7 cellular contexts compared by ENCODE assay signal in the genomic region with DNA sequence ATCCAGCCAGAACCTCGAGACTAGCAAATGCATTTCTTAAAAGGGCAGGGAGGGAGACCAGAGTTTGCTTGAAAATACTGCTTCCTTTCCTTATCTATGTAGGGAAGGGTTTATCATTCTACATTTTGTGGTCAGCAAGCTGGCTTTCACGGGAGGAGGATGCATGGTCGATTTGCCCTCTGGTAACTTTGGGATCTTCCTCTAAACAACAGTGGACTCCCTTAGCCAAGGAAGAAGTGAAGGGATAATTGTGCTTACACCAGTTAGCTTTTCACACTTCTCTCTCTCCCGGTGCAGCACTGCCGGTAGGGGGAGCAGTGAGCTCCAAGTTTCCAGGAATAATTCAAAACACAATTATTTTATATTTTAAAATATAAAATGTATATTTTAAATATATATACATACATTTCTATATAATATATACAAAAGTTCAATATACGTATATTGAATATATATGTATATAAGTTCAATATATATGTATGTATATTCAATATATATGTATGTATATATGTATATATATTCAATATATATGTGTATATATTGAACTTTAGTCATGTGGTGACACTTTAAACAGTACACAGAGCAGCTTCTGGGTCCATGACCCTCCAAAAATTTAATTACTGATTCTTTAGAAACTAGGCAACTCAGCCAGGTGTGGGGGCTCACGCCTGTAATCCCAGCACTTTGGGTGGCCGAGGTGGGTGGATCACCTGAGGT. TPM values are rescaled to one million over a fixed set of nuclear protein-coding genes. Genes with fewer than 3 reads are reported as not detected.
DNase-seq lines count a peak whose midpoint lies in the region; ATAC-seq and TF ChIP-seq lines count a peak whose summit lies in the region.

No MANE protein-coding gene starts in this region.

- H3K27me3 ChIP-seq in mononuclear cell (ENCODE audit: insufficient read depth, low read length): no peaks in the 10 kb centered on the region

- no peaks in the 10 kb centered on the region for H3K9me3 ChIP-seq in mononuclear cell (ENCODE audit: low read depth, low read length)

- peak; percentile 53 to 54 for ATAC-seq in stimulated activated naive B cell treated with anti-CD40 and anti-IgM and Interleukin-4, amounts not matched to agents 10 μg/mL and 1 μg/mL and 100 μg/mL, for 72 hours (replicated peaks)
- no peak for ATAC-seq in GM18505 (IDR thresholded peaks at IDR 0.05; ENCODE audit: unreplicated experiment)

- peak; percentile 60 for DNase-seq in GM10266 (ENCODE audit: extremely low spot score)
- DNase-seq in NCI-H2227 treated with DMSO at 0.1 percent for 48 hours (lab: John Stamatoyannopoulos, UW): peak; percentile 47
- peak; percentile 69 for DNase-seq in activated T-cell treated with anti-CD3 and anti-CD28 coated beads, Interleukin-2, amount 50 U/mL, for 24 hours
- peak; percentile 49 to 70 for DNase-seq in erythroblast (lab: John Stamatoyannopoulos, UW)
- DNase-seq in stimulated activated naive B cell treated with anti-CD40 and anti-IgM and Interleukin-4, amounts not matched to agents 10 μg/mL and 1 μg/mL and 100 μg/mL, for 72 hours: no peak

- TF ChIP-seq POLR2A in erythroblast (IDR thresholded peaks at IDR 0.05; ENCODE audit: low read length): no peak
- TF ChIP-seq POLR2A in GM18505 (IDR thresholded peaks at IDR 0.05; ENCODE audit: borderline replicate concordance, extremely low read depth, insufficient read depth, insufficient read length): no peak

- peaks cover 4% of the 10 kb centered on the region for H3K4me1 ChIP-seq in mononuclear cell (ENCODE audit: insufficient read depth, low read length)

- peaks cover 40% of the 10 kb centered on the region for H3K36me3 Mint-ChIP-seq in activated T-cell treated with anti-CD3 and anti-CD28 coated beads, Interleukin-2, amount 50 U/mL, for 24 hours (ENCODE audit: low read depth)
- H3K36me3 Mint-ChIP-seq in stimulated activated naive B cell treated with anti-CD40 and anti-IgM and Interleukin-4, amounts not matched to agents 10 μg/mL and 1 μg/mL and 100 μg/mL, for 72 hours: peaks cover 7 to 15% of the 10 kb centered on the region in 2 donors

- H3K4me3 Mint-ChIP-seq in activated T-cell treated with anti-CD3 and anti-CD28 coated beads, Interleukin-2, amount 50 U/mL, for 24 hours: peak overlapping the region; percentile 66
- H3K4me3 Mint-ChIP-seq in stimulated activated naive B cell treated with anti-CD40 and anti-IgM and Interleukin-4, amounts not matched to agents 10 μg/mL and 1 μg/mL and 100 μg/mL, for 72 hours: peak overlapping the region; percentile 74 to 84

- no peaks in the 10 kb centered on the region for H3K27me3 Mint-ChIP-seq in activated T-cell treated with anti-CD3 and anti-CD28 coated beads, Interleukin-2, amount 50 U/mL, for 24 hours
- H3K27me3 Mint-ChIP-seq in stimulated activated naive B cell treated with anti-CD40 and anti-IgM and Interleukin-4, amounts not matched to agents 10 μg/mL and 1 μg/mL and 100 μg/mL, for 72 hours: no peaks in the 10 kb centered on the region

- peaks cover 39% of the 10 kb centered on the region for H3K4me1 Mint-ChIP-seq in activated T-cell treated with anti-CD3 and anti-CD28 coated beads, Interleukin-2, amount 50 U/mL, for 24 hours (ENCODE audit: low read depth)
- peaks cover 3 to 12% of the 10 kb centered on the region in 2 donors for H3K4me1 Mint-ChIP-seq in stimulated activated naive B cell treated with anti-CD40 and anti-IgM and Interleukin-4, amounts not matched to agents 10 μg/mL and 1 μg/mL and 100 μg/mL, for 72 hours

- TF ChIP-seq CTCF in GM10266 (IDR thresholded peaks at IDR 0.05; ENCODE audit: control insufficient read depth, insufficient read depth, low read depth, missing control alignments): peak; percentile 73

- peak overlapping the region; percentile 73 for H3K27ac Mint-ChIP-seq in activated T-cell treated with anti-CD3 and anti-CD28 coated beads, Interleukin-2, amount 50 U/mL, for 24 hours
- H3K27ac Mint-ChIP-seq in stimulated activated naive B cell treated with anti-CD40 and anti-IgM and Interleukin-4, amounts not matched to agents 10 μg/mL and 1 μg/mL and 100 μg/mL, for 72 hours: no peak overlapping the region

- peak overlapping the region; percentile 47 for H3K4me3 ChIP-seq in mononuclear cell (ENCODE audit: low read length)

- no peaks in the 10 kb centered on the region for H3K9me3 Mint-ChIP-seq in activated T-cell treated with anti-CD3 and anti-CD28 coated beads, Interleukin-2, amount 50 U/mL, for 24 hours
- H3K9me3 Mint-ChIP-seq in stimulated activated naive B cell treated with anti-CD40 and anti-IgM and Interleukin-4, amounts not matched to agents 10 μg/mL and 1 μg/mL and 100 μg/mL, for 72 hours: no peaks in the 10 kb centered on the region

RNA-seq across cellular contexts. Expression of gene ACACB, which starts 4.5 kb away (rescaled TPM):
- 6.4 TPM for total RNA-seq in mononuclear cell

RNA-seq across cellular contexts. Expression of gene UNG, which starts 14.5 kb away (rescaled TPM):
- 2.9 TPM for total RNA-seq in mononuclear cell

RNA-seq across cellular contexts. Expression of gene ALKBH2, which starts 18.7 kb away (rescaled TPM):
- 6.8 TPM for total RNA-seq in mononuclear cell

RNA-seq across cellular contexts. Expression of gene USP30, which starts 59.6 kb away (rescaled TPM):
- 34.3 TPM for total RNA-seq in mononuclear cell
